Comparison of ENCODE assay signal across 10 cellular contexts in the genomic region with DNA sequence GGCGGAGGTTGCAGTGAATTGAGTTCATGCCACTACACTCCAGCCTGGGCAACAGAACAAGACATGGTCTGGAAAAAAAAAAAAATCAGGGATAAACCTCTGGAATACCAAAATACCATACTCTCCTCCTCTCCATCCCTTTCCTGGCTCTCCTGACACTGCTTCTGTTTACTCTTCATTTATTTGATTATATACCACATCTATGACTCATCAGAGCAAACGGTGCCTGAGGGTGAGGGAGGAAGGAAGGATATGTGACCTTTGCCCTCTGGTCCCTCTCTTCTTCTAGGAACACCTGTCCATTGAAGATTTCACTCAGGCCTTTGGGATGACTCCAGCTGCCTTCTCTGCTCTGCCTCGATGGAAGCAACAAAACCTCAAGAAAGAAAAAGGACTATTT. TPM values are rescaled to one million over a fixed set of nuclear protein-coding genes. Genes with fewer than 3 reads are reported as not detected.
DNase-seq lines count a peak whose midpoint lies in the region; ATAC-seq and TF ChIP-seq lines count a peak whose summit lies in the region.
"Had no signal": no experiment of that assay in that cellular context is flagged by ENCODE, and none has a peak within 500 bp of the region (broad histone marks: within the 10 kb centered on the region; RNA-seq: fewer than 3 reads in every experiment).

No MANE protein-coding gene starts in this region.

- H3K9me3 ChIP-seq in upper lobe of right lung = no peaks in the 10 kb centered on the region

- intact Hi-C loops in activated CD4-positive, alpha-beta T cell treated with anti-CD3 and anti-CD28 coated beads, Interleukin-2, amount 10 ng/mL, durations not matched to agents 24 days and 14 days (cut with micrococcal nuclease) = no loop called here
- intact Hi-C loops in upper lobe of right lung (cut with DNase I) = no loop called here

- TF ChIP-seq CTCF in fibroblast of mammary gland (conservative IDR thresholded peaks at IDR 0.05; ENCODE audit: control insufficient read depth, insufficient read depth, low read depth, low read length) (no peak), upper lobe of right lung (IDR thresholded peaks at IDR 0.05) (no peak)

- H3K36me3 Mint-ChIP-seq in activated CD4-positive, alpha-beta T cell treated with anti-CD3 and anti-CD28 coated beads, Interleukin-2, amount 10 ng/mL, durations not matched to agents 24 days and 14 days (ENCODE audit: low read depth) = peaks cover 35% of the 10 kb centered on the region
- peaks cover 75% of the 10 kb centered on the region for H3K36me3 Mint-ChIP-seq in stimulated activated effector memory CD8-positive, alpha-beta T cell treated with anti-CD3 and anti-CD28 coated beads, Interleukin-12 subunit alpha, Interleukin-12 subunit beta, amount 100 ng/mL, for 72 hours

- peaks cover 36% of the 10 kb centered on the region for H3K36me3 ChIP-seq in upper lobe of right lung

- no peak for DNase-seq in activated CD4-positive, alpha-beta T cell treated with anti-CD3 and anti-CD28 coated beads, Interleukin-2, amount 10 ng/mL, durations not matched to agents 24 days and 14 days
- no peak for DNase-seq in activated CD4-positive, alpha-beta T cell treated with anti-CD3 and anti-CD28 coated beads, Interleukin-2, amount 50 U/mL, for 48 hours
- peak; percentile 89 for DNase-seq in NCI-H69 (lab: John Stamatoyannopoulos, UW)
- peak; percentile 20 for DNase-seq in fibroblast of mammary gland (ENCODE audit: low read depth)
- no peak for DNase-seq in stimulated activated effector memory CD8-positive, alpha-beta T cell treated with anti-CD3 and anti-CD28 coated beads, Interleukin-12 subunit alpha, Interleukin-12 subunit beta, amount 100 ng/mL, for 72 hours (ENCODE audit: low spot score in 2 of 2)
- DNase-seq in stimulated activated CD4-positive, alpha-beta T cell treated with anti-CD3 and anti-CD28 coated beads, Interleukin-4, amount 100 ng/mL, for 4 hours = no peak
- no peak for DNase-seq in iPS-NIHi7 (ENCODE audit: extremely low spot score)
- no peak for DNase-seq in upper lobe of right lung
- DNase-seq: aorta; stimulated activated naive CD4-positive, alpha-beta T cell treated with Interleukin-2 at 50 U/mL for 16 hours had no signal

- H3K4me3 ChIP-seq in fibroblast of mammary gland (ENCODE audit: control insufficient read depth, low read depth, low read length) = no peak overlapping the region
- no peak overlapping the region for H3K4me3 ChIP-seq in upper lobe of right lung

- peak overlapping the region; percentile 4 for H3K27ac Mint-ChIP-seq in activated CD4-positive, alpha-beta T cell treated with anti-CD3 and anti-CD28 coated beads, Interleukin-2, amount 10 ng/mL, durations not matched to agents 24 days and 14 days
- peak overlapping the region; percentile 58 for H3K27ac Mint-ChIP-seq in stimulated activated effector memory CD8-positive, alpha-beta T cell treated with anti-CD3 and anti-CD28 coated beads, Interleukin-12 subunit alpha, Interleukin-12 subunit beta, amount 100 ng/mL, for 72 hours

- H3K4me3 Mint-ChIP-seq in activated CD4-positive, alpha-beta T cell treated with anti-CD3 and anti-CD28 coated beads, Interleukin-2, amount 10 ng/mL, durations not matched to agents 24 days and 14 days = no peak overlapping the region
- no peak overlapping the region for H3K4me3 Mint-ChIP-seq in stimulated activated effector memory CD8-positive, alpha-beta T cell treated with anti-CD3 and anti-CD28 coated beads, Interleukin-12 subunit alpha, Interleukin-12 subunit beta, amount 100 ng/mL, for 72 hours

- H3K4me1 Mint-ChIP-seq in activated CD4-positive, alpha-beta T cell treated with anti-CD3 and anti-CD28 coated beads, Interleukin-2, amount 10 ng/mL, durations not matched to agents 24 days and 14 days = no peaks in the 10 kb centered on the region
- H3K4me1 Mint-ChIP-seq in stimulated activated effector memory CD8-positive, alpha-beta T cell treated with anti-CD3 and anti-CD28 coated beads, Interleukin-12 subunit alpha, Interleukin-12 subunit beta, amount 100 ng/mL, for 72 hours = no peaks in the 10 kb centered on the region

- H3K27me3 ChIP-seq in upper lobe of right lung = no peaks in the 10 kb centered on the region

- H3K27me3 Mint-ChIP-seq in activated CD4-positive, alpha-beta T cell treated with anti-CD3 and anti-CD28 coated beads, Interleukin-2, amount 10 ng/mL, durations not matched to agents 24 days and 14 days = no peaks in the 10 kb centered on the region

- H3K4me1 ChIP-seq in upper lobe of right lung = no peaks in the 10 kb centered on the region

- ATAC-seq in stimulated activated effector memory CD8-positive, alpha-beta T cell treated with anti-CD3 and anti-CD28 coated beads, Interleukin-12 subunit alpha, Interleukin-12 subunit beta, amount 100 ng/mL, for 72 hours = no peak
- no peak for ATAC-seq in upper lobe of right lung

- no peaks in the 10 kb centered on the region for H3K9me3 Mint-ChIP-seq in activated CD4-positive, alpha-beta T cell treated with anti-CD3 and anti-CD28 coated beads, Interleukin-2, amount 10 ng/mL, durations not matched to agents 24 days and 14 days
- H3K9me3 Mint-ChIP-seq in stimulated activated effector memory CD8-positive, alpha-beta T cell treated with anti-CD3 and anti-CD28 coated beads, Interleukin-12 subunit alpha, Interleukin-12 subunit beta, amount 100 ng/mL, for 72 hours = no peaks in the 10 kb centered on the region

- no peak overlapping the region for H3K27ac ChIP-seq in upper lobe of right lung

RNA-seq across cellular contexts. Expression of a gene that starts 30.0 kb away (rescaled TPM):
- not detected in 2 replicates for total RNA-seq in activated CD4-positive, alpha-beta T cell treated with anti-CD3 and anti-CD28 coated beads, Interleukin-2, amount 10 ng/mL, durations not matched to agents 24 days and 14 days
- not detected for total RNA-seq in upper lobe of right lung

RNA-seq across cellular contexts. Expression of a gene that starts 49.3 kb away (rescaled TPM):
- 103 and 106 TPM in 2 replicates for total RNA-seq in activated CD4-positive, alpha-beta T cell treated with anti-CD3 and anti-CD28 coated beads, Interleukin-2, amount 10 ng/mL, durations not matched to agents 24 days and 14 days
- 169 TPM for total RNA-seq in upper lobe of right lung

Comparison
In these comparisons a context has a peak if more than half of its experiments do, and no peak if none do; other contexts are left out.
1. DNase-seq: peak in NCI-H69 (single experiment) and fibroblast of mammary gland (single experiment); none in activated CD4-positive, alpha-beta T cell treated with anti-CD3 and anti-CD28 coated beads, Interleukin-2, amount 10 ng/mL, durations not matched to agents 24 days and 14 days (single experiment), activated CD4-positive, alpha-beta T cell treated with anti-CD3 and anti-CD28 coated beads, Interleukin-2, amount 50 U/mL, for 48 hours (0 of 2), stimulated activated effector memory CD8-positive, alpha-beta T cell treated with anti-CD3 and anti-CD28 coated beads, Interleukin-12 subunit alpha, Interleukin-12 subunit beta, amount 100 ng/mL, for 72 hours (0 of 2), stimulated activated CD4-positive, alpha-beta T cell treated with anti-CD3 and anti-CD28 coated beads, Interleukin-4, amount 100 ng/mL, for 4 hours (0 of 2), iPS-NIHi7 (single experiment) and upper lobe of right lung (single experiment).